In the genomic region with DNA sequence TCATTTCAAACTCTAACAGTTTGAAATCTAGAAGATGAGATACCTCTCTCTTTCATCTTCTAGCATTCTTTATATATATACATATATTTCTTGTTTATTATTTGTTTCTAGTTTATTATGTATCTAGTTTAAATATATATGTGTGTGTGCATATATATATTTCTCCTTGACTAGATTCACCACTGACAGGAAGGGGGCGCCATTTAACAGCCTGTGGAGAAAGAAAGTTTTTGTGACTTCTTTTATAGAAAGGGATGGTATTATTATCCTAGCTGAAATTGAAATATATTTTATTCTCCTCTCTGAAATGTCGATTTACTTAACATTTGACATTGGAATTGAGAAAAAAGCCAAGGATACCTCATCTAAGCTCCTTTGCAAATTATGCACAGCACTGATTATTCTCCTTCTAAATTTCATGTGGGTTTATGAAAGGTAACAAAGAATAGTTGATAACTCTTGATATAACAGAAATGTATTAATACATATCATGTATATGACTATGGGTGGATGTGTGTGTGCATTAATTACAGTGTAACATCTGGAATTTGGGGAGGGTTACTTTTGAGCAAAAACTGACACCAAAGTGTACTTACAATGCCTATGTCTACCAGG, we compare ENCODE assay signal across 8 cellular contexts.
A peak's percentile ranks its signal among the peaks of the same experiment; 100 is the strongest.
DNase-seq lines count a peak whose midpoint lies in the region; ATAC-seq and TF ChIP-seq lines count a peak whose summit lies in the region.

No MANE protein-coding gene starts in this region.

- H3K4me1 Mint-ChIP-seq in osteocyte (ENCODE audit: unreplicated experiment): peaks cover 21% of the 10 kb centered on the region

- H3K27me3 ChIP-seq in AG04450 (ENCODE audit: control insufficient read depth, insufficient read depth, low read length): no peaks in the 10 kb centered on the region

- no peak overlapping the region for H3K4me3 ChIP-seq in AG04450 (ENCODE audit: low read depth, low read length)
- H3K4me3 ChIP-seq in fibroblast of pulmonary artery (replicated peaks; ENCODE audit: low read depth, low read length): no peak overlapping the region

- H3K27me3 Mint-ChIP-seq in osteocyte (ENCODE audit: unreplicated experiment): peaks cover 5% of the 10 kb centered on the region

- peak; percentile 84 for TF ChIP-seq CTCF in AG04450 (IDR thresholded peaks at IDR 0.05; ENCODE audit: low read depth, low read length)
- TF ChIP-seq CTCF in GM13976 (IDR thresholded peaks at IDR 0.05; ENCODE audit: borderline replicate concordance, control extremely low read depth, extremely low read depth, insufficient read depth, missing control alignments): peak; percentile 56
- peak; percentile 77 for TF ChIP-seq CTCF in fibroblast of pulmonary artery (IDR thresholded peaks at IDR 0.05; ENCODE audit: low read length, missing control alignments)
- TF ChIP-seq CTCF in osteocyte (IDR thresholded peaks at IDR 0.05): peak; percentile 86

- POLR2A ChIA-PET in AG04450 (lab: Yijun Ruan, JAX): no interaction called here

- CTCF ChIA-PET in AG04450 (lab: Charles Lee): interaction anchor here (0.6 to 6.3 kb wide), 18 partner anchors 24 to 996 kb away, joined by 3 to 69 read pairs (median 4); partner anchors contain the start of gene OSR1

- H3K9me3 Mint-ChIP-seq in osteocyte (ENCODE audit: unreplicated experiment): no peaks in the 10 kb centered on the region

- no peak overlapping the region for H3K4me3 Mint-ChIP-seq in osteocyte (ENCODE audit: unreplicated experiment)

- no peaks in the 10 kb centered on the region for H3K9me3 ChIP-seq in AG04450 (ENCODE audit: control insufficient read depth, insufficient read depth, low read length)

- DNase-seq in AG04450 (ENCODE audit: low read depth, low spot score) (no peak), GM13976 (ENCODE audit: low spot score) (peak; percentile 26), NCI-H2171 (lab: John Stamatoyannopoulos, UW) (peak; percentile 19), fibroblast of pulmonary artery (ENCODE audit: low read depth) (peak; percentile 80), osteocyte (ENCODE audit: extremely low spot score, unreplicated experiment) (no peak)
- DNase-seq in activated CD4-positive, alpha-beta T cell treated with anti-CD3 and anti-CD28 coated beads for 4 hours: peak; percentile 2 to 16

- H3K36me3 Mint-ChIP-seq in osteocyte (ENCODE audit: unreplicated experiment): no peaks in the 10 kb centered on the region

- no peak overlapping the region for H3K27ac ChIP-seq in AG04450 (ENCODE audit: low read depth, low read length)

- no peak overlapping the region for H3K27ac Mint-ChIP-seq in osteocyte (ENCODE audit: unreplicated experiment)

- ATAC-seq in GM18868 (IDR thresholded peaks at IDR 0.05; ENCODE audit: unreplicated experiment) (no peak), HG03439 (IDR thresholded peaks at IDR 0.05; ENCODE audit: unreplicated experiment) (no peak)

- in situ Hi-C loops in GM13976 (cut with MboI; ENCODE audit: low sequenced_read_pairs, unreplicated experiment): loop anchor here (25.0 kb wide), 2 partner anchors 612 to 1112 kb away; partner anchors contain the start of gene OSR1

Comparison
In these comparisons a context has a peak if more than half of its experiments do, and no peak if none do; other contexts are left out.
1. DNase-seq: peak in GM13976 (single experiment), NCI-H2171 (single experiment), activated CD4-positive, alpha-beta T cell treated with anti-CD3 and anti-CD28 coated beads for 4 hours (2 of 2) and fibroblast of pulmonary artery (single experiment); none in AG04450 (single experiment) and osteocyte (single experiment).
2. Peak in every context shown above with its lines, with median percentiles within 50 percentile points of each other: CTCF ChIP-seq.